Comparison of ENCODE assay signal across 36 cellular contexts in the genomic region with DNA sequence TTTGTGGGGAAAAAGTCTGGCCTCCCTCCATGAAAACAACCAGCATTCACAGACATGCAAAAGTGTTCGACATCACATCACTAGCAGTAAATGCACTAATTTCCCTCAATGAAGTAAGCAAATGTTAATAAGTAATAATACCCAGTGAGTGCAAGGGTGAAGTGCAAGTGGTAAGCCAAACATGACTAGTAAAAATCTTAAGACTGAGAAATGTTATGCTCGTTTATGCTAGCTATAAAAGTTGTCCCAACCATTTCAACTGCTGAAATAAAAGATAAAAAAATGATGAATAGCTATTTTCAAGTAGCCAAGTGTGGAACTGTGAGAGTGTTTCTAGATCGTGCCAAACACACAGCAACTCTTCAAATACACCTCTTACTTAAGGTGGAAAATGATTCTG. TPM values are rescaled to one million over a fixed set of nuclear protein-coding genes. Genes with fewer than 3 reads are reported as not detected.
"Had no signal": no experiment of that assay in that cellular context is flagged by ENCODE, and none has a peak within 500 bp of the region (broad histone marks: within the 10 kb centered on the region; RNA-seq: fewer than 3 reads in every experiment).

No MANE protein-coding gene starts in this region.

- H3K27me3 ChIP-seq: MG63 had no signal

- H3K4me3 ChIP-seq: MG63 had no signal

- H3K27ac ChIP-seq: KMS-11 had no signal

- H3K9me3 ChIP-seq: MG63 had no signal

- H3K9ac ChIP-seq: KMS-11 had no signal

- DNase-seq: Karpas-422, Kasumi-1, MG63, MM.1S, MV-4-11, NCI-H1048, NCI-H1092, NCI-H1092 treated with DMSO at 0.1 percent for 48 hours, NCI-H1105, NCI-H1105 treated with DMSO at 0.1 percent for 48 hours, NCI-H1417, NCI-H1417 treated with DMSO at 0.1 percent for 48 hours, NCI-H1436, NCI-H1436 treated with DMSO at 0.1 percent for 48 hours, NCI-H146, NCI-H1694, NCI-H1694 treated with DMSO at 0.1 percent for 48 hours, NCI-H187, NCI-H187 treated with DMSO at 0.1 percent for 48 hours, NCI-H1930, NCI-H2029, NCI-H2029 treated with DMSO at 0.1 percent for 48 hours, NCI-H2081, NCI-H2081 treated with DMSO at 0.1 percent for 48 hours, NCI-H2107, NCI-H2171, NCI-H2171 treated with DMSO at 0.1 percent for 48 hours, NCI-H2227 treated with DMSO at 0.1 percent for 48 hours, NCI-H226, NCI-H345, NCI-H446, NCI-H446 treated with DMSO at 0.1 percent for 48 hours, NCI-H510A, NCI-H510A treated with DMSO at 0.1 percent for 48 hours had no signal

- H3K36me3 ChIP-seq: MG63 had no signal

- H3K4me2 ChIP-seq: KMS-11 had no signal

RNA-seq across cellular contexts. Expression of gene TSPAN12, which starts 43.4 kb away (rescaled TPM):
- total RNA-seq: MCF 10A had no signal
